ENCODE assay signal across 25 cellular contexts in genomic region chr1:29631836-29632420, GRCh38.
"Had no signal": no experiment of that assay in that cellular context is flagged by ENCODE, and none has a peak within 500 bp of the region (broad histone marks: within the 10 kb centered on the region; RNA-seq: fewer than 3 reads in every experiment).

No MANE protein-coding gene starts in this region.

- H3K27ac Mint-ChIP-seq: activated CD4-positive, alpha-beta T cell treated with anti-CD3 and anti-CD28 coated beads, Interleukin-2, amount 10 ng/mL, durations not matched to agents 24 days and 14 days; activated CD8-positive, alpha-beta T cell treated with anti-CD3 and anti-CD28 coated beads for 36 hours; activated naive CD4-positive, alpha-beta T cell treated with anti-CD3 and anti-CD28 coated beads for 36 hours; activated naive CD8-positive, alpha-beta T cell treated with anti-CD3 and anti-CD28 coated beads, Interleukin-2, amount 10 ng/mL, durations not matched to agents 7 days and 5 days; activated T-helper 1 cell treated with anti-CD3 and anti-CD28 coated beads, Interleukin-12 subunit alpha, Interleukin-12 subunit beta, Interleukin-2, Interleukin-4 antibody, amounts not matched to agents 30 ng/mL and 10 ng/mL and 1 ng/mL, durations not matched to agents 14 hours and 24 hours and 36 hours; stimulated activated effector memory CD8-positive, alpha-beta T cell treated with anti-CD3 and anti-CD28 coated beads, Interleukin-12 subunit alpha, Interleukin-12 subunit beta, amount 100 ng/mL, for 72 hours; stimulated activated naive CD8-positive, alpha-beta T cell treated with anti-CD3 and anti-CD28 coated beads, Interleukin-15, Interleukin-2, amounts not matched to agents 100 ng/mL and 50 ng/mL, for 24 hours; T-helper 1 cell treated with Interleukin-12 subunit alpha and Interleukin-12 subunit beta and Interleukin-4 antibody, amounts not matched to agents 30 μg/mL and 1 μg/mL, for 36 hours had no signal

- DNase-seq: activated CD4-positive, alpha-beta T cell treated with anti-CD3 and anti-CD28 coated beads, Interleukin-2, amount 10 ng/mL, durations not matched to agents 24 days and 14 days; activated CD4-positive, CD25-positive, alpha-beta regulatory T cell treated with anti-CD3 and anti-CD28 coated beads, Interleukin-2, amount 50 U/mL, for 72 hours; activated CD8-positive, alpha-beta T cell treated with anti-CD3 and anti-CD28 coated beads for 36 hours; activated effector memory CD4-positive, alpha-beta T cell treated with anti-CD3 and anti-CD28 coated beads, Interleukin-2, amount 50 U/mL, for 16 hours; activated naive CD4-positive, alpha-beta T cell treated with anti-CD3 and anti-CD28 coated beads for 36 hours; activated naive CD8-positive, alpha-beta T cell treated with anti-CD3 and anti-CD28 coated beads, Interleukin-2, amount 10 ng/mL, durations not matched to agents 7 days and 5 days; activated T-cell treated with anti-CD3 and anti-CD28 coated beads, Interleukin-2, amount 50 U/mL, for 1 hour; foreskin keratinocyte; heart left ventricle; hypothalamus; left ventricle myocardium inferior; mesendoderm; mucosa of descending colon; occipital lobe; right cardiac atrium; SK-N-SH; stimulated activated CD4-positive, alpha-beta T cell treated with anti-CD3 and anti-CD28 coated beads, Interleukin-4, amount 100 ng/mL, for 1 hour; SW 1271; T1000; upper lobe of left lung; WERI-Rb-1 had no signal

- H3K4me3 Mint-ChIP-seq: activated CD4-positive, alpha-beta T cell treated with anti-CD3 and anti-CD28 coated beads, Interleukin-2, amount 10 ng/mL, durations not matched to agents 24 days and 14 days; activated CD8-positive, alpha-beta T cell treated with anti-CD3 and anti-CD28 coated beads for 36 hours; activated naive CD4-positive, alpha-beta T cell treated with anti-CD3 and anti-CD28 coated beads for 36 hours; activated naive CD8-positive, alpha-beta T cell treated with anti-CD3 and anti-CD28 coated beads, Interleukin-2, amount 10 ng/mL, durations not matched to agents 7 days and 5 days; activated T-helper 1 cell treated with anti-CD3 and anti-CD28 coated beads, Interleukin-12 subunit alpha, Interleukin-12 subunit beta, Interleukin-2, Interleukin-4 antibody, amounts not matched to agents 30 ng/mL and 10 ng/mL and 1 ng/mL, durations not matched to agents 14 hours and 24 hours and 36 hours; stimulated activated effector memory CD8-positive, alpha-beta T cell treated with anti-CD3 and anti-CD28 coated beads, Interleukin-12 subunit alpha, Interleukin-12 subunit beta, amount 100 ng/mL, for 72 hours; stimulated activated naive CD8-positive, alpha-beta T cell treated with anti-CD3 and anti-CD28 coated beads, Interleukin-15, Interleukin-2, amounts not matched to agents 100 ng/mL and 50 ng/mL, for 24 hours; T-helper 1 cell treated with Interleukin-12 subunit alpha and Interleukin-12 subunit beta and Interleukin-4 antibody, amounts not matched to agents 30 μg/mL and 1 μg/mL, for 36 hours had no signal

- H3K36me3 Mint-ChIP-seq: activated naive CD8-positive, alpha-beta T cell treated with anti-CD3 and anti-CD28 coated beads, Interleukin-2, amount 10 ng/mL, durations not matched to agents 7 days and 5 days; stimulated activated effector memory CD8-positive, alpha-beta T cell treated with anti-CD3 and anti-CD28 coated beads, Interleukin-12 subunit alpha, Interleukin-12 subunit beta, amount 100 ng/mL, for 72 hours had no signal

- H3K9me3 Mint-ChIP-seq: activated CD8-positive, alpha-beta T cell treated with anti-CD3 and anti-CD28 coated beads for 36 hours; activated naive CD8-positive, alpha-beta T cell treated with anti-CD3 and anti-CD28 coated beads, Interleukin-2, amount 10 ng/mL, durations not matched to agents 7 days and 5 days; activated T-helper 1 cell treated with anti-CD3 and anti-CD28 coated beads, Interleukin-12 subunit alpha, Interleukin-12 subunit beta, Interleukin-2, Interleukin-4 antibody, amounts not matched to agents 30 ng/mL and 10 ng/mL and 1 ng/mL, durations not matched to agents 14 hours and 24 hours and 36 hours; stimulated activated effector memory CD8-positive, alpha-beta T cell treated with anti-CD3 and anti-CD28 coated beads, Interleukin-12 subunit alpha, Interleukin-12 subunit beta, amount 100 ng/mL, for 72 hours; stimulated activated naive CD8-positive, alpha-beta T cell treated with anti-CD3 and anti-CD28 coated beads, Interleukin-15, Interleukin-2, amounts not matched to agents 100 ng/mL and 50 ng/mL, for 24 hours; T-helper 1 cell treated with Interleukin-12 subunit alpha and Interleukin-12 subunit beta and Interleukin-4 antibody, amounts not matched to agents 30 μg/mL and 1 μg/mL, for 36 hours had no signal

- ATAC-seq: activated CD8-positive, alpha-beta T cell treated with anti-CD3 and anti-CD28 coated beads for 36 hours; foreskin keratinocyte; heart left ventricle; mucosa of descending colon; right cardiac atrium; stimulated activated effector memory CD8-positive, alpha-beta T cell treated with anti-CD3 and anti-CD28 coated beads, Interleukin-12 subunit alpha, Interleukin-12 subunit beta, amount 100 ng/mL, for 72 hours had no signal

- H3K4me1 Mint-ChIP-seq: activated CD4-positive, alpha-beta T cell treated with anti-CD3 and anti-CD28 coated beads, Interleukin-2, amount 10 ng/mL, durations not matched to agents 24 days and 14 days; activated naive CD8-positive, alpha-beta T cell treated with anti-CD3 and anti-CD28 coated beads, Interleukin-2, amount 10 ng/mL, durations not matched to agents 7 days and 5 days; stimulated activated effector memory CD8-positive, alpha-beta T cell treated with anti-CD3 and anti-CD28 coated beads, Interleukin-12 subunit alpha, Interleukin-12 subunit beta, amount 100 ng/mL, for 72 hours had no signal
